Comparison of ENCODE assay signal across 16 cellular contexts in genomic region chr3:101262393-101263240, GRCh38. TPM values are rescaled to one million over a fixed set of nuclear protein-coding genes. Genes with fewer than 3 reads are reported as not detected.
DNase-seq lines count a peak whose midpoint lies in the region; ATAC-seq and TF ChIP-seq lines count a peak whose summit lies in the region.
"Had no signal": no experiment of that assay in that cellular context is flagged by ENCODE, and none has a peak within 500 bp of the region (broad histone marks: within the 10 kb centered on the region; RNA-seq: fewer than 3 reads in every experiment).

No MANE protein-coding gene starts in this region.

- peak overlapping the region in 1 of 2 donors; percentile 13 for H3K27ac ChIP-seq in uterus

- DNase-seq in foreskin melanocyte (peak; percentile 78), cortex of kidney (lab: John Stamatoyannopoulos, UW) (no peak), kidney glomerular epithelial cell (lab: John Stamatoyannopoulos, UW) (no peak), uterus (no peak), NCI-H2171 (lab: John Stamatoyannopoulos, UW) (no peak)
- DNase-seq: activated effector memory CD4-positive, alpha-beta T cell treated with anti-CD3 and anti-CD28 coated beads, Interleukin-2, amount 50 U/mL, for 16 hours; GDM1; GOT3; NCI-H2029; nephron progenitor cell; stimulated activated naive CD4-positive, alpha-beta T cell had no signal

- ATAC-seq in GM18867 (IDR thresholded peaks at IDR 0.05; ENCODE audit: unreplicated experiment) (peak; percentile 86), GM21526 (IDR thresholded peaks at IDR 0.05; ENCODE audit: low FRiP score, unreplicated experiment) (peak; percentile 88), HG03103 (IDR thresholded peaks at IDR 0.05; ENCODE audit: low read depth, unreplicated experiment) (peak; percentile 60)
- ATAC-seq: activated CD4-positive, CD25-positive, alpha-beta regulatory T cell treated with anti-CD3 and anti-CD28 coated beads, Interleukin-2, amount 50 U/mL, for 24 hours; HepG2 had no signal

- TF ChIP-seq POLR2A in uterus (IDR thresholded peaks at IDR 0.05) = no peak

- TF ChIP-seq CTCF in uterus (IDR thresholded peaks at IDR 0.05) = no peak

- H3K4me3 ChIP-seq in uterus = no peak overlapping the region

- H3K36me3 ChIP-seq in uterus = no peaks in the 10 kb centered on the region

- no peaks in the 10 kb centered on the region for H3K9me3 ChIP-seq in uterus

- H3K27me3 ChIP-seq in uterus = no peaks in the 10 kb centered on the region

- intact Hi-C loops in uterus (cut with DNase I; ENCODE audit: low total_unique reads) = no loop called here

- H3K4me1 ChIP-seq in uterus = no peaks in the 10 kb centered on the region

RNA-seq across cellular contexts. Expression of gene IMPG2, which starts 57.8 kb away (rescaled TPM):
- total RNA-seq in uterus = 1 to 10 TPM in 1 of 4 donors, under 1 TPM in 2, not detected in 1; under 0.01 to 2.6 (median 0.70) TPM
